Comparison of ENCODE assay signal across 33 cellular contexts in genomic region chr17:56130030-56130429, GRCh38. TPM values are rescaled to one million over a fixed set of nuclear protein-coding genes. Genes with fewer than 3 reads are reported as not detected.
"Had no signal": no experiment of that assay in that cellular context is flagged by ENCODE, and none has a peak within 500 bp of the region (broad histone marks: within the 10 kb centered on the region; RNA-seq: fewer than 3 reads in every experiment).

No MANE protein-coding gene starts in this region.

- H3K4me1 ChIP-seq: gastrocnemius medialis had no signal

- H3K9me3 ChIP-seq: gastrocnemius medialis, sigmoid colon, thoracic aorta had no signal

- H3K4me3 ChIP-seq: cardiac muscle cell, coronary artery, dorsolateral prefrontal cortex, gastrocnemius medialis, hepatocyte, sigmoid colon, thoracic aorta had no signal

- H3K9me3 Mint-ChIP-seq: naive thymus-derived CD8-positive, alpha-beta T cell; stimulated activated effector memory CD8-positive, alpha-beta T cell treated with anti-CD3 and anti-CD28 coated beads, Interleukin-12 subunit alpha, Interleukin-12 subunit beta, amount 100 ng/mL, for 72 hours; stimulated activated naive CD8-positive, alpha-beta T cell treated with anti-CD3 and anti-CD28 coated beads, Interleukin-15, Interleukin-2, amounts not matched to agents 100 ng/mL and 50 ng/mL, for 24 hours; T-helper 1 cell treated with Interleukin-12 subunit alpha and Interleukin-12 subunit beta and Interleukin-4 antibody, amounts not matched to agents 30 μg/mL and 1 μg/mL, for 36 hours had no signal

- H3K4me2 ChIP-seq: hepatocyte had no signal

- H3K4me1 Mint-ChIP-seq: naive thymus-derived CD8-positive, alpha-beta T cell; stimulated activated effector memory CD8-positive, alpha-beta T cell treated with anti-CD3 and anti-CD28 coated beads, Interleukin-12 subunit alpha, Interleukin-12 subunit beta, amount 100 ng/mL, for 72 hours had no signal

- FAIRE-seq: keratinocyte, small intestine, urothelium cell line had no signal

- ATAC-seq: activated CD4-positive, CD25-positive, alpha-beta regulatory T cell treated with anti-CD3 and anti-CD28 coated beads, Interleukin-2, amount 50 U/mL, for 24 hours; gastrocnemius medialis; left cardiac atrium; left ventricle myocardium superior; naive thymus-derived CD8-positive, alpha-beta T cell; stimulated activated effector memory CD8-positive, alpha-beta T cell treated with anti-CD3 and anti-CD28 coated beads, Interleukin-12 subunit alpha, Interleukin-12 subunit beta, amount 100 ng/mL, for 72 hours had no signal

- H2AFZ ChIP-seq: hepatocyte had no signal

- H3K27me3 Mint-ChIP-seq: stimulated activated naive CD8-positive, alpha-beta T cell treated with anti-CD3 and anti-CD28 coated beads, Interleukin-15, Interleukin-2, amounts not matched to agents 100 ng/mL and 50 ng/mL, for 24 hours had no signal

- H3K27ac ChIP-seq: cardiac muscle cell, coronary artery, dorsolateral prefrontal cortex, gastrocnemius medialis, hepatocyte, sigmoid colon, thoracic aorta, VCaP had no signal

- H3K27ac Mint-ChIP-seq: activated naive CD8-positive, alpha-beta T cell; naive thymus-derived CD8-positive, alpha-beta T cell; stimulated activated effector memory CD8-positive, alpha-beta T cell treated with anti-CD3 and anti-CD28 coated beads, Interleukin-12 subunit alpha, Interleukin-12 subunit beta, amount 100 ng/mL, for 72 hours; stimulated activated naive CD8-positive, alpha-beta T cell treated with anti-CD3 and anti-CD28 coated beads, Interleukin-15, Interleukin-2, amounts not matched to agents 100 ng/mL and 50 ng/mL, for 24 hours; T-helper 1 cell treated with Interleukin-12 subunit alpha and Interleukin-12 subunit beta and Interleukin-4 antibody, amounts not matched to agents 30 μg/mL and 1 μg/mL, for 36 hours had no signal

- H3K36me3 Mint-ChIP-seq: activated naive CD8-positive, alpha-beta T cell; naive thymus-derived CD8-positive, alpha-beta T cell; stimulated activated effector memory CD8-positive, alpha-beta T cell treated with anti-CD3 and anti-CD28 coated beads, Interleukin-12 subunit alpha, Interleukin-12 subunit beta, amount 100 ng/mL, for 72 hours had no signal

- H3K4me3 Mint-ChIP-seq: activated naive CD8-positive, alpha-beta T cell; naive thymus-derived CD8-positive, alpha-beta T cell; stimulated activated effector memory CD8-positive, alpha-beta T cell treated with anti-CD3 and anti-CD28 coated beads, Interleukin-12 subunit alpha, Interleukin-12 subunit beta, amount 100 ng/mL, for 72 hours; stimulated activated naive CD8-positive, alpha-beta T cell treated with anti-CD3 and anti-CD28 coated beads, Interleukin-15, Interleukin-2, amounts not matched to agents 100 ng/mL and 50 ng/mL, for 24 hours; T-helper 1 cell treated with Interleukin-12 subunit alpha and Interleukin-12 subunit beta and Interleukin-4 antibody, amounts not matched to agents 30 μg/mL and 1 μg/mL, for 36 hours had no signal

- H3K27me3 ChIP-seq: cardiac muscle cell, gastrocnemius medialis, hepatocyte, sigmoid colon had no signal

- H3K36me3 ChIP-seq: cardiac muscle cell, gastrocnemius medialis, sigmoid colon, thoracic aorta had no signal

- DNase-seq: activated CD4-positive, alpha-beta T cell treated with anti-CD3 and anti-CD28 coated beads for 48 hours; activated CD4-positive, alpha-beta T cell treated with anti-CD3 and anti-CD28 coated beads, Interleukin-2, amount 50 U/mL, for 48 hours; activated CD8-positive, alpha-beta memory T cell treated with anti-CD3 and anti-CD28 coated beads for 24 hours; activated effector memory CD4-positive, alpha-beta T cell treated with Interleukin-2 at 50 U/mL for 16 hours; activated naive CD4-positive, alpha-beta T cell treated with Interleukin-2 at 50 U/mL for 16 hours; cerebellar nuclear complex; dorsolateral prefrontal cortex; effector memory CD4-positive, alpha-beta T cell; erythroblast; gastrocnemius medialis; left cardiac atrium; left ventricle myocardium superior; midbrain; naive thymus-derived CD8-positive, alpha-beta T cell; sigmoid colon; small intestine; stimulated activated CD4-positive, alpha-beta T cell treated with anti-CD3 and anti-CD28 coated beads, Interleukin-4, amount 100 ng/mL, for 24 hours; T-helper 9 cell; trophoblast cell had no signal

RNA-seq across cellular contexts. Expression of gene ANKFN1, which starts 23.2 kb away (rescaled TPM):
- total RNA-seq: left ventricle myocardium superior; lung microvascular endothelial cell; naive thymus-derived CD8-positive, alpha-beta T cell; renal cortical epithelial cell had no signal
- polyA plus RNA-seq: cardiac muscle cell; naive thymus-derived CD8-positive, alpha-beta T cell had no signal
